11 cellular contexts compared by ENCODE assay signal in genomic region chr9:94931036-94931633, GRCh38.
"Had no signal": no experiment of that assay in that cellular context is flagged by ENCODE, and none has a peak within 500 bp of the region (broad histone marks: within the 10 kb centered on the region; RNA-seq: fewer than 3 reads in every experiment).

No MANE protein-coding gene starts in this region.

- H3K4me3 ChIP-seq: gastroesophageal sphincter, sigmoid colon, uterus had no signal

- H3K27me3 ChIP-seq: gastroesophageal sphincter, sigmoid colon, uterus had no signal

- H3K36me3 ChIP-seq: gastroesophageal sphincter, sigmoid colon, uterus had no signal

- H3K9me3 ChIP-seq: gastroesophageal sphincter, sigmoid colon, uterus had no signal

- H3K36me3 Mint-ChIP-seq: stimulated activated effector memory CD8-positive, alpha-beta T cell treated with anti-CD3 and anti-CD28 coated beads, Interleukin-12 subunit alpha, Interleukin-12 subunit beta, amount 100 ng/mL, for 72 hours had no signal

- H3K27ac ChIP-seq: gastroesophageal sphincter, sigmoid colon had no signal

- DNase-seq: activated CD4-positive, alpha-beta T cell treated with anti-CD3 and anti-CD28 coated beads, Interleukin-2, amount 10 ng/mL, durations not matched to agents 7 days and 5 days; activated naive CD4-positive, alpha-beta T cell treated with Interleukin-2 at 50 U/mL for 16 hours; anterior cingulate cortex; endodermal cell; sigmoid colon; SW 1271; uterus had no signal

- H3K27me3 Mint-ChIP-seq: activated CD4-positive, alpha-beta T cell treated with anti-CD3 and anti-CD28 coated beads, Interleukin-2, amount 10 ng/mL, durations not matched to agents 7 days and 5 days had no signal

- H3K27ac Mint-ChIP-seq: activated CD4-positive, alpha-beta T cell treated with anti-CD3 and anti-CD28 coated beads, Interleukin-2, amount 10 ng/mL, durations not matched to agents 7 days and 5 days; endodermal cell; T-helper 2 cell treated with Interferon-gamma antibody and Interleukin-4, amounts not matched to agents 5 μg/mL and 100 μg/mL, for 36 hours had no signal

- H3K4me3 Mint-ChIP-seq: activated CD4-positive, alpha-beta T cell treated with anti-CD3 and anti-CD28 coated beads, Interleukin-2, amount 10 ng/mL, durations not matched to agents 7 days and 5 days; endodermal cell; neural crest cell; stimulated activated effector memory CD8-positive, alpha-beta T cell treated with anti-CD3 and anti-CD28 coated beads, Interleukin-12 subunit alpha, Interleukin-12 subunit beta, amount 100 ng/mL, for 72 hours; T-helper 2 cell treated with Interferon-gamma antibody and Interleukin-4, amounts not matched to agents 5 μg/mL and 100 μg/mL, for 36 hours had no signal

- ATAC-seq: gastroesophageal sphincter; stimulated activated effector memory CD8-positive, alpha-beta T cell treated with anti-CD3 and anti-CD28 coated beads, Interleukin-12 subunit alpha, Interleukin-12 subunit beta, amount 100 ng/mL, for 72 hours had no signal

- H3K9me3 Mint-ChIP-seq: activated CD4-positive, alpha-beta T cell treated with anti-CD3 and anti-CD28 coated beads, Interleukin-2, amount 10 ng/mL, durations not matched to agents 7 days and 5 days; endodermal cell; neural crest cell; stimulated activated effector memory CD8-positive, alpha-beta T cell treated with anti-CD3 and anti-CD28 coated beads, Interleukin-12 subunit alpha, Interleukin-12 subunit beta, amount 100 ng/mL, for 72 hours; T-helper 2 cell treated with Interferon-gamma antibody and Interleukin-4, amounts not matched to agents 5 μg/mL and 100 μg/mL, for 36 hours had no signal

- H3K4me1 Mint-ChIP-seq: activated CD4-positive, alpha-beta T cell treated with anti-CD3 and anti-CD28 coated beads, Interleukin-2, amount 10 ng/mL, durations not matched to agents 7 days and 5 days had no signal
